ENCODE assay signal across 19 cellular contexts in genomic region chr2:220936641-220937197, GRCh38.
DNase-seq lines count a peak whose midpoint lies in the region; ATAC-seq and TF ChIP-seq lines count a peak whose summit lies in the region.
"Had no signal": no experiment of that assay in that cellular context is flagged by ENCODE, and none has a peak within 500 bp of the region (broad histone marks: within the 10 kb centered on the region; RNA-seq: fewer than 3 reads in every experiment).

No MANE protein-coding gene starts in this region.

- peak overlapping the region; percentile 78 for H3K4me2 ChIP-seq in OCI-LY3 (ENCODE audit: low read length)
- H3K4me2 ChIP-seq in neural progenitor cell: peak overlapping the region; percentile 34
- H3K4me2 ChIP-seq in mesenchymal stem cell (ENCODE audit: low read length, poor library complexity, severe bottlenecking): no peak overlapping the region

- no peaks in the 10 kb centered on the region for H3F3A ChIP-seq in neural progenitor cell (ENCODE audit: low read depth)

- no peak overlapping the region for H3K23ac ChIP-seq in mesenchymal stem cell (ENCODE audit: low read length in 2 of 2)

- H3K14ac ChIP-seq in mesenchymal stem cell (ENCODE audit: low read length in 2 of 2): no peak overlapping the region

- no peaks in the 10 kb centered on the region for H3K79me1 ChIP-seq in mesenchymal stem cell (replicated peaks; ENCODE audit: low read length, poor library complexity, severe bottlenecking)

- peak overlapping the region; percentile 33; the same call in 1 of the 2 replicates for H3K27ac ChIP-seq in OCI-LY3 (ENCODE audit: low read length)
- H3K27ac ChIP-seq in heart right ventricle: peak overlapping the region in 9 of 10 donors; percentile 10 to 71 (median 60)
- H3K27ac ChIP-seq in neural progenitor cell: no peak overlapping the region
- H3K27ac ChIP-seq in mesenchymal stem cell (ENCODE audit: low read length, poor library complexity, severe bottlenecking): no peak overlapping the region
- H3K27ac ChIP-seq: 22Rv1 had no signal

- ATAC-seq in activated CD4-positive, alpha-beta T cell treated with anti-CD3 and anti-CD28 coated beads for 36 hours: no peak
- peak in 3 of 8 donors; percentile 45 to 53 (median 49) for ATAC-seq in heart right ventricle

- no peak overlapping the region for H2BK12ac ChIP-seq in mesenchymal stem cell (ENCODE audit: low read length in 2 of 2)

- DNase-seq in activated CD4-positive, alpha-beta T cell treated with anti-CD3 and anti-CD28 coated beads for 36 hours: no peak
- DNase-seq in activated CD4-positive, alpha-beta T cell treated with anti-CD3 and anti-CD28 coated beads, Interleukin-2, amount 10 ng/mL, durations not matched to agents 24 days and 14 days: no peak
- DNase-seq in heart right ventricle: no peak
- peak; percentile 20 for DNase-seq in neural progenitor cell (ENCODE audit: low spot score)
- DNase-seq in mesenchymal stem cell: no peak
- no peak for DNase-seq in GDM1 (lab: John Stamatoyannopoulos, UW)
- no peak for DNase-seq in NCI-H1930 (lab: John Stamatoyannopoulos, UW)
- DNase-seq: BE2C; CD4-positive, alpha-beta T cell; H9; NCI-H1417 treated with DMSO at 0.1 percent for 48 hours; NCI-H2029; NCI-H2171; NCI-H446; NCI-H69; OCI-M1; RPMI8226 had no signal

- H4K20me1 ChIP-seq in OCI-LY3 (ENCODE audit: insufficient read depth, low read length) (no peaks in the 10 kb centered on the region), neural progenitor cell (ENCODE audit: low read depth) (no peaks in the 10 kb centered on the region)

- H2BK120ac ChIP-seq in mesenchymal stem cell (ENCODE audit: low read depth, low read length): no peak overlapping the region

- H2BK15ac ChIP-seq in mesenchymal stem cell (ENCODE audit: low read depth, poor library complexity, severe bottlenecking): no peak overlapping the region

- no peak overlapping the region for H4K8ac ChIP-seq in mesenchymal stem cell (ENCODE audit: low read length)

- no peak overlapping the region for H2AFZ ChIP-seq in OCI-LY3 (ENCODE audit: low read depth, low read length)
- H2AFZ ChIP-seq in neural progenitor cell (replicated peaks): peak overlapping the region; percentile 44
- H2AFZ ChIP-seq in mesenchymal stem cell (ENCODE audit: low read depth, low read length): no peak overlapping the region

- H3K27ac Mint-ChIP-seq in activated CD4-positive, alpha-beta T cell treated with anti-CD3 and anti-CD28 coated beads for 36 hours: peak overlapping the region; percentile 75
- H3K27ac Mint-ChIP-seq in activated CD4-positive, alpha-beta T cell treated with anti-CD3 and anti-CD28 coated beads, Interleukin-2, amount 10 ng/mL, durations not matched to agents 24 days and 14 days: no peak overlapping the region
- no peak overlapping the region for H3K27ac Mint-ChIP-seq in neural progenitor cell
- H3K27ac Mint-ChIP-seq: CD4-positive, alpha-beta T cell; H9 had no signal

- no peak overlapping the region for H2AK5ac ChIP-seq in mesenchymal stem cell (ENCODE audit: low read length, severe bottlenecking)

- H3K9me3 ChIP-seq in OCI-LY3 (ENCODE audit: insufficient read depth, low read length) (no peaks in the 10 kb centered on the region), heart right ventricle (no peaks in the 10 kb centered on the region), neural progenitor cell (ENCODE audit: low read depth) (no peaks in the 10 kb centered on the region), mesenchymal stem cell (ENCODE audit: control insufficient read depth, low read length) (no peaks in the 10 kb centered on the region)
- H3K9me3 ChIP-seq: BE2C had no signal

- H3K27me3 ChIP-seq in OCI-LY3 (ENCODE audit: low read depth, low read length): peaks cover 12% of the 10 kb centered on the region; the same call in 1 of the 2 replicates
- H3K27me3 ChIP-seq in heart right ventricle: no peaks in the 10 kb centered on the region
- H3K27me3 ChIP-seq in neural progenitor cell: no peaks in the 10 kb centered on the region
- no peaks in the 10 kb centered on the region for H3K27me3 ChIP-seq in mesenchymal stem cell (ENCODE audit: control insufficient read depth in 1 of 2, insufficient read depth in 1 of 2, low read length in 2 of 2)
- H3K27me3 ChIP-seq: BE2C had no signal

- peaks cover 11% of the 10 kb centered on the region for H3K4me1 Mint-ChIP-seq in activated CD4-positive, alpha-beta T cell treated with anti-CD3 and anti-CD28 coated beads for 36 hours
- no peaks in the 10 kb centered on the region for H3K4me1 Mint-ChIP-seq in activated CD4-positive, alpha-beta T cell treated with anti-CD3 and anti-CD28 coated beads, Interleukin-2, amount 10 ng/mL, durations not matched to agents 24 days and 14 days
- peaks cover 11% of the 10 kb centered on the region for H3K4me1 Mint-ChIP-seq in neural progenitor cell

- intact Hi-C loops in activated CD4-positive, alpha-beta T cell treated with anti-CD3 and anti-CD28 coated beads for 36 hours (cut with DNase I, micrococcal nuclease): loop anchor here (1.0 to 10.0 kb wide), 3 partner anchors 566 to 638 kb away; partner anchors contain the start of gene EPHA4 (in 2 of the 2)
- intact Hi-C loops in activated CD4-positive, alpha-beta T cell treated with anti-CD3 and anti-CD28 coated beads, Interleukin-2, amount 10 ng/mL, durations not matched to agents 24 days and 14 days (cut with micrococcal nuclease): no loop called here
- intact Hi-C loops in heart right ventricle (cut with DNase I): loop anchor here in 1 of 10 donors (5.0 kb wide), 1 partner anchor 136 kb away; no protein-coding TSS in a partner anchor

- TF ChIP-seq CTCF in OCI-LY3 (IDR thresholded peaks at IDR 0.05; ENCODE audit: low read depth, low read length) (no peak), heart right ventricle (IDR thresholded peaks at IDR 0.05) (no peak), neural progenitor cell (IDR thresholded peaks at IDR 0.05) (no peak)

- CTCF ChIA-PET in activated CD4-positive, alpha-beta T cell treated with anti-CD3 and anti-CD28 coated beads for 36 hours (lab: Charles Lee): no interaction called here

- H3K9ac ChIP-seq in OCI-LY3 (ENCODE audit: low read length): no peak overlapping the region
- H3K9ac ChIP-seq in neural progenitor cell: no peak overlapping the region
- no peak overlapping the region for H3K9ac ChIP-seq in mesenchymal stem cell (ENCODE audit: low read length)

- no peaks in the 10 kb centered on the region for H3K9me3 Mint-ChIP-seq in activated CD4-positive, alpha-beta T cell treated with anti-CD3 and anti-CD28 coated beads for 36 hours (ENCODE audit: low read depth)
- H3K9me3 Mint-ChIP-seq in activated CD4-positive, alpha-beta T cell treated with anti-CD3 and anti-CD28 coated beads, Interleukin-2, amount 10 ng/mL, durations not matched to agents 24 days and 14 days: no peaks in the 10 kb centered on the region
- H3K9me3 Mint-ChIP-seq in neural progenitor cell: peaks cover 5% of the 10 kb centered on the region
- H3K9me3 Mint-ChIP-seq: CD4-positive, alpha-beta T cell had no signal

- H3K79me2 ChIP-seq in OCI-LY3 (ENCODE audit: low read length) (no peaks in the 10 kb centered on the region), neural progenitor cell (ENCODE audit: low read depth) (no peaks in the 10 kb centered on the region)

- no peaks in the 10 kb centered on the region for H3K36me3 Mint-ChIP-seq in activated CD4-positive, alpha-beta T cell treated with anti-CD3 and anti-CD28 coated beads for 36 hours (ENCODE audit: low read depth)
- H3K36me3 Mint-ChIP-seq in activated CD4-positive, alpha-beta T cell treated with anti-CD3 and anti-CD28 coated beads, Interleukin-2, amount 10 ng/mL, durations not matched to agents 24 days and 14 days (ENCODE audit: low read depth): no peaks in the 10 kb centered on the region
- H3K36me3 Mint-ChIP-seq in neural progenitor cell: no peaks in the 10 kb centered on the region

- H3K4me3 Mint-ChIP-seq in activated CD4-positive, alpha-beta T cell treated with anti-CD3 and anti-CD28 coated beads for 36 hours: no peak overlapping the region
- no peak overlapping the region for H3K4me3 Mint-ChIP-seq in activated CD4-positive, alpha-beta T cell treated with anti-CD3 and anti-CD28 coated beads, Interleukin-2, amount 10 ng/mL, durations not matched to agents 24 days and 14 days
- no peak overlapping the region for H3K4me3 Mint-ChIP-seq in neural progenitor cell
- H3K4me3 Mint-ChIP-seq: CD4-positive, alpha-beta T cell; H9 had no signal

- H2BK5ac ChIP-seq in mesenchymal stem cell (ENCODE audit: low read depth, low read length, poor library complexity, severe bottlenecking): no peak overlapping the region

- peak overlapping the region; percentile 24; the same call in 1 of the 2 replicates for H3K4me3 ChIP-seq in OCI-LY3 (ENCODE audit: low read length)
- H3K4me3 ChIP-seq in heart right ventricle: peak overlapping the region in 6 of 10 donors; percentile 8 to 40 (median 20)
- no peak overlapping the region for H3K4me3 ChIP-seq in neural progenitor cell
- no peak overlapping the region for H3K4me3 ChIP-seq in mesenchymal stem cell (ENCODE audit: insufficient read depth in 1 of 2, low read depth in 1 of 2, low read length in 2 of 2)

- POLR2A ChIA-PET in activated CD4-positive, alpha-beta T cell treated with anti-CD3 and anti-CD28 coated beads for 36 hours (lab: Charles Lee): no interaction called here

- H3K36me3 ChIP-seq in OCI-LY3 (replicated peaks; ENCODE audit: low read depth, low read length) (no peaks in the 10 kb centered on the region), heart right ventricle (no peaks in the 10 kb centered on the region), neural progenitor cell (no peaks in the 10 kb centered on the region), mesenchymal stem cell (ENCODE audit: control insufficient read depth in 1 of 2, insufficient read depth in 2 of 2, low read depth in 1 of 2, low read length in 2 of 2) (no peaks in the 10 kb centered on the region)
- H3K36me3 ChIP-seq: BE2C had no signal

- peaks cover 24% of the 10 kb centered on the region for H3K4me1 ChIP-seq in OCI-LY3 (ENCODE audit: low read length)
- peaks cover 0 to 29% (median 0%) of the 10 kb centered on the region in 9 donors for H3K4me1 ChIP-seq in heart right ventricle
- H3K4me1 ChIP-seq in neural progenitor cell: peaks cover 8% of the 10 kb centered on the region
- H3K4me1 ChIP-seq in mesenchymal stem cell (ENCODE audit: control insufficient read depth, insufficient read depth, low read depth, low read length): no peaks in the 10 kb centered on the region
- H3K4me1 ChIP-seq: BE2C had no signal

- no peak overlapping the region for H3K18ac ChIP-seq in mesenchymal stem cell (ENCODE audit: low read depth in 1 of 2, low read length in 2 of 2)

- no peak overlapping the region for H4K91ac ChIP-seq in mesenchymal stem cell (ENCODE audit: low read length)

- H3K4ac ChIP-seq in mesenchymal stem cell (ENCODE audit: low read depth in 1 of 2, low read length in 2 of 2): no peak overlapping the region

- H3K27me3 Mint-ChIP-seq in activated CD4-positive, alpha-beta T cell treated with anti-CD3 and anti-CD28 coated beads for 36 hours: peaks cover 6% of the 10 kb centered on the region
- no peaks in the 10 kb centered on the region for H3K27me3 Mint-ChIP-seq in activated CD4-positive, alpha-beta T cell treated with anti-CD3 and anti-CD28 coated beads, Interleukin-2, amount 10 ng/mL, durations not matched to agents 24 days and 14 days
- H3K27me3 Mint-ChIP-seq in neural progenitor cell (ENCODE audit: insufficient read depth, low read depth): no peaks in the 10 kb centered on the region
- H3K27me3 Mint-ChIP-seq: CD4-positive, alpha-beta T cell had no signal

- 67% methylated on average over 4 of the region's 4 CpGs for WGBS in heart right ventricle, 2 donors
- WGBS in mesenchymal stem cell: 84% methylated on average over 4 of the region's 4 CpGs

Comparison
In these comparisons a context has a peak if more than half of its experiments do, and no peak if none do; other contexts are left out.
1. H3K27ac ChIP-seq: peak in OCI-LY3 (single experiment) and heart right ventricle (9 of 10); none in neural progenitor cell (single experiment) and mesenchymal stem cell (single experiment).
2. H3K4me3 ChIP-seq: peak in OCI-LY3 (single experiment) and heart right ventricle (6 of 10); none in neural progenitor cell (single experiment) and mesenchymal stem cell (0 of 2).